8 cellular contexts compared by ENCODE assay signal in genomic region chr17:1197781-1198490, GRCh38. TPM values are rescaled to one million over a fixed set of nuclear protein-coding genes. Genes with fewer than 3 reads are reported as not detected.
DNase-seq lines count a peak whose midpoint lies in the region; ATAC-seq and TF ChIP-seq lines count a peak whose summit lies in the region.

No MANE protein-coding gene starts in this region.

- CTCF ChIA-PET in GM10248 (lab: Yijun Ruan, JAX) = interaction anchor here (1.0 to 7.3 kb wide), 8 partner anchors 12 to 140 kb away, joined by 3 to 110 read pairs (median 4); no protein-coding TSS in a partner anchor

- H3K27me3 ChIP-seq in H7 (ENCODE audit: control insufficient read depth, insufficient read depth, low read length) (no peaks in the 10 kb centered on the region; the same call in 1 of the 2 replicates), adipocyte (replicated peaks; ENCODE audit: control insufficient read depth, insufficient read depth, low read length) (peaks cover 3% of the 10 kb centered on the region), lung (ENCODE audit: control insufficient read depth, insufficient read depth) (no peaks in the 10 kb centered on the region), thymus (ENCODE audit: control insufficient read depth, insufficient read depth) (no peaks in the 10 kb centered on the region)

- peak overlapping the region; percentile 76 for H3K9ac ChIP-seq in adipocyte (ENCODE audit: low read length)

- no peaks in the 10 kb centered on the region for H3K36me3 ChIP-seq in H7 (replicated peaks; ENCODE audit: control insufficient read depth, insufficient read depth, low read length)
- H3K36me3 ChIP-seq in adipocyte (ENCODE audit: control insufficient read depth, insufficient read depth, low read length, severe bottlenecking) = no peaks in the 10 kb centered on the region
- H3K36me3 ChIP-seq in lung (ENCODE audit: control insufficient read depth in 2 of 2, insufficient read depth in 2 of 2, low read length in 2 of 2) = no peaks in the 10 kb centered on the region
- no peaks in the 10 kb centered on the region for H3K36me3 ChIP-seq in thymus (ENCODE audit: control insufficient read depth, insufficient read depth)

- H3K27ac ChIP-seq in lung (ENCODE audit: low read depth in 1 of 2, low read length in 1 of 2) = peak overlapping the region in 1 of 2 donors; percentile 75
- H3K27ac ChIP-seq in thymus (ENCODE audit: low read depth) = peak overlapping the region; percentile 70

- H3K4me1 ChIP-seq in adipocyte (ENCODE audit: control insufficient read depth, insufficient read depth, low read length) (peaks cover 19% of the 10 kb centered on the region), lung (ENCODE audit: control insufficient read depth in 2 of 2, insufficient read depth in 2 of 2, low read length in 2 of 2) (peaks cover 0 to 2% of the 10 kb centered on the region in 2 donors), thymus (ENCODE audit: control insufficient read depth, insufficient read depth, low read length) (peaks cover 9% of the 10 kb centered on the region)

- POLR2A ChIA-PET in GM10248 (lab: Yijun Ruan, JAX) = interaction anchor here (0.9 to 2.7 kb wide), 4 partner anchors 8 to 31 kb away, joined by 4 to 9 read pairs (median 7); no protein-coding TSS in a partner anchor

- 10 to 35% methylated on average over 17 of the region's 17 CpGs for WGBS in lung, 2 donors
- WGBS in thymus = 6% methylated on average over 17 of the region's 17 CpGs

- peak; percentile 85 for DNase-seq in GM10248 (ENCODE audit: extremely low spot score)
- peak; percentile 55 for DNase-seq in H7
- DNase-seq in RPMI7951 (ENCODE audit: low read depth) = peak; percentile 41
- peak; percentile 31 for DNase-seq in adipocyte (ENCODE audit: low read depth)
- DNase-seq in lung (ENCODE audit: low spot score) = peak; percentile 70
- DNase-seq in NCI-H2196 treated with DMSO at 0.1 percent for 48 hours (lab: John Stamatoyannopoulos, UW; ENCODE audit: unreplicated experiment) = no peak
- DNase-seq in AG20443 (ENCODE audit: low spot score) = no peak

- no peak for TF ChIP-seq CTCF in GM10248 (IDR thresholded peaks at IDR 0.05; ENCODE audit: control extremely low read depth, extremely low read depth, low read depth, missing control alignments)
- no peak for TF ChIP-seq CTCF in lung (IDR thresholded peaks at IDR 0.05; ENCODE audit: control extremely low read depth, extremely low read depth)

- H3K9me3 ChIP-seq in adipocyte (ENCODE audit: control insufficient read depth, low read length) (no peaks in the 10 kb centered on the region), lung (ENCODE audit: control insufficient read depth in 2 of 2, insufficient read depth in 1 of 2, low read length in 1 of 2) (no peaks in the 10 kb centered on the region), thymus (ENCODE audit: control insufficient read depth) (no peaks in the 10 kb centered on the region)

- no peak overlapping the region for H3K4me3 ChIP-seq in H7 (ENCODE audit: insufficient read depth, low read depth, low read length)
- H3K4me3 ChIP-seq in adipocyte (ENCODE audit: low read length) = no peak overlapping the region
- H3K4me3 ChIP-seq in lung = no peak overlapping the region
- H3K4me3 ChIP-seq in thymus (ENCODE audit: low read length) = no peak overlapping the region

- peak; percentile 63 for ATAC-seq in lung (ENCODE audit: insufficient read depth, low FRiP score)

RNA-seq across cellular contexts. Expression of gene ABR, which starts 18.2 kb away (rescaled TPM):
- total RNA-seq in H7 (2014; rRNA removed; shearing (Covaris generic)) = 24.6 and 31.6 TPM in 2 replicates
- 42.2 and 45.9 TPM in 2 replicates for total RNA-seq in RPMI7951 (2014; rRNA removed; shearing (Covaris generic))
- total RNA-seq in lung = 100 to 1,000 TPM in 1 of 2 donors, 10 to 100 TPM in 1; 54.8 to 187 TPM
- polyA plus RNA-seq in lung = 10 to 100 TPM; 69.5 to 71.0 TPM
- 37.6 TPM for polyA plus RNA-seq in thymus

Comparison
In these comparisons a context has a peak if more than half of its experiments do, and no peak if none do; other contexts are left out.
1. DNase-seq: peak in GM10248 (single experiment), H7 (single experiment), RPMI7951 (single experiment), adipocyte (single experiment) and lung (single experiment); none in NCI-H2196 treated with DMSO at 0.1 percent for 48 hours (single experiment) and AG20443 (single experiment).